Comparison of ENCODE assay signal across 16 cellular contexts in the genomic region with DNA sequence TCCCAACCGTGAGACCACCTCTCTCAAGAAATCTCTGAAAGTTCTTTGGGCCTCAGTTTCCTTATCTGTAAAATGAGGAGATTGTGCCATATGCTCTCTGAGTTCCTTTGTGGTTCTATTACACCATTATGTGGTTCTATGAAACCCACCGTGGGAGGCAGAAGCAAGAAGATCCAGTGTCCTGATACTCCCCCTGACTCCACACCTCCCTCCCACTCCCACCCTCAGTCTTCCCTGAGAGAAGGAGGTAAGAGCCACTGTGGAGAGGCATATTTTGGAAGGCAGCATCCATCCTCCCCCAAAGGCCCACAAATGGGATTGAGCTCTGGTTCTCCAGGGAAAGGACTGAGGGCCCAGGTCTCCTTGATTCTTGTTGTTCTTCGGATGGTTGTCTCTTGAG. TPM values are rescaled to one million over a fixed set of nuclear protein-coding genes. Genes with fewer than 3 reads are reported as not detected.
DNase-seq lines count a peak whose midpoint lies in the region; ATAC-seq and TF ChIP-seq lines count a peak whose summit lies in the region.
"Had no signal": no experiment of that assay in that cellular context is flagged by ENCODE, and none has a peak within 500 bp of the region (broad histone marks: within the 10 kb centered on the region; RNA-seq: fewer than 3 reads in every experiment).

No MANE protein-coding gene starts in this region.

- peak overlapping the region; percentile 29 for H3K27ac Mint-ChIP-seq in stimulated activated effector memory CD8-positive, alpha-beta T cell treated with anti-CD3 and anti-CD28 coated beads, Interleukin-12 subunit alpha, Interleukin-12 subunit beta, amount 100 ng/mL, for 72 hours
- H3K27ac Mint-ChIP-seq: H9 had no signal

- H3K36me3 ChIP-seq in DOHH2 (ENCODE audit: control insufficient read depth, low read length): no peaks in the 10 kb centered on the region
- no peaks in the 10 kb centered on the region for H3K36me3 ChIP-seq in Panc1 (ENCODE audit: control insufficient read depth, insufficient read depth, low read length)
- H3K36me3 ChIP-seq in ovary: no peaks in the 10 kb centered on the region
- H3K36me3 ChIP-seq: Peyer's patch had no signal

- ATAC-seq in Panc1: no peak
- no peak for ATAC-seq in stimulated activated effector memory CD8-positive, alpha-beta T cell treated with anti-CD3 and anti-CD28 coated beads, Interleukin-12 subunit alpha, Interleukin-12 subunit beta, amount 100 ng/mL, for 72 hours
- no peak for ATAC-seq in HG02970 (IDR thresholded peaks at IDR 0.05; ENCODE audit: low FRiP score, unreplicated experiment)
- ATAC-seq in HG03135 (IDR thresholded peaks at IDR 0.05; ENCODE audit: unreplicated experiment): no peak

- TF ChIP-seq EP300 in ovary (IDR thresholded peaks at IDR 0.05): no peak

- intact Hi-C loops in Panc1 (cut with micrococcal nuclease; ENCODE audit: unreplicated experiment) (no loop called here), ovary (cut with DNase I) (loop anchor here in 1 of 4 donors (5.0 kb wide), 1 partner anchor 48 kb away; a partner anchor contains a TSS)

- BruUV-seq in Panc1 (replicated peaks; lab: Mats Ljungman, UMichigan): no TSS peak

- WGBS in ovary, 3 donors: 76 to 87% (median 77%) methylated on average over 3 of the region's 3 CpGs

- H3K4me2 ChIP-seq in DOHH2 (ENCODE audit: low read length): peak overlapping the region; percentile 20; the same call in 1 of the 2 replicates

- H3K4me3 ChIP-seq in DOHH2 (ENCODE audit: low read length) (no peak overlapping the region), Panc1 (ENCODE audit: low read depth in 2 of 2, low read length in 2 of 2) (no peak overlapping the region), ovary (no peak overlapping the region)
- H3K4me3 ChIP-seq: Peyer's patch had no signal

- H3K79me2 ChIP-seq in DOHH2 (ENCODE audit: control insufficient read depth, low read length): no peaks in the 10 kb centered on the region

- POLR2A ChIA-PET in Panc1 (lab: Charles Lee): interaction anchor here (0.6 kb wide), 1 partner anchor 12 kb away, joined by 4 read pairs; no protein-coding TSS in a partner anchor

- no peak for DNase-seq in Panc1 (ENCODE audit: low read depth, low spot score)
- DNase-seq in islet precursor cell: peak; percentile 25
- no peak for DNase-seq in stimulated activated effector memory CD8-positive, alpha-beta T cell treated with anti-CD3 and anti-CD28 coated beads, Interleukin-12 subunit alpha, Interleukin-12 subunit beta, amount 100 ng/mL, for 72 hours (ENCODE audit: low spot score in 2 of 2)
- no peak for DNase-seq in ovary
- DNase-seq in RPMI8226: no peak
- DNase-seq: H9, NCI-H1092, NCI-H187, NCI-H69, Peyer's patch, SHP77 treated with DMSO at 0.1 percent for 48 hours had no signal

- peaks cover 22% of the 10 kb centered on the region for H3K4me1 Mint-ChIP-seq in stimulated activated effector memory CD8-positive, alpha-beta T cell treated with anti-CD3 and anti-CD28 coated beads, Interleukin-12 subunit alpha, Interleukin-12 subunit beta, amount 100 ng/mL, for 72 hours

- no peak overlapping the region for H3K27ac ChIP-seq in DOHH2 (ENCODE audit: low read depth, low read length)
- H3K27ac ChIP-seq in Panc1 (ENCODE audit: low read length): peak overlapping the region; percentile 17; the same call in 1 of the 2 replicates
- no peak overlapping the region for H3K27ac ChIP-seq in ovary

- no peak overlapping the region for H3K4me3 Mint-ChIP-seq in stimulated activated effector memory CD8-positive, alpha-beta T cell treated with anti-CD3 and anti-CD28 coated beads, Interleukin-12 subunit alpha, Interleukin-12 subunit beta, amount 100 ng/mL, for 72 hours
- H3K4me3 Mint-ChIP-seq: H9 had no signal

- in situ Hi-C loops in Panc1 (cut with HindIII; ENCODE audit: low pct_unique_long_range_greater_than_20kb, low sequenced_read_pairs): no loop called here

- no peaks in the 10 kb centered on the region for H3K9me3 Mint-ChIP-seq in stimulated activated effector memory CD8-positive, alpha-beta T cell treated with anti-CD3 and anti-CD28 coated beads, Interleukin-12 subunit alpha, Interleukin-12 subunit beta, amount 100 ng/mL, for 72 hours
- H3K9me3 Mint-ChIP-seq: H9 had no signal

- no peaks in the 10 kb centered on the region for H3F3A ChIP-seq in DOHH2 (ENCODE audit: control insufficient read depth, insufficient read depth)

- no peaks in the 10 kb centered on the region for H3K9me3 ChIP-seq in DOHH2 (ENCODE audit: control insufficient read depth, insufficient read depth, low read length)
- no peaks in the 10 kb centered on the region for H3K9me3 ChIP-seq in Panc1 (ENCODE audit: control insufficient read depth, insufficient read depth, low read depth, low read length)
- H3K9me3 ChIP-seq in ovary: no peaks in the 10 kb centered on the region
- H3K9me3 ChIP-seq: Peyer's patch had no signal

- no peaks in the 10 kb centered on the region for H4K20me1 ChIP-seq in DOHH2 (ENCODE audit: control insufficient read depth, insufficient read depth, low read depth, low read length)

- H3K27me3 ChIP-seq in DOHH2 (ENCODE audit: control insufficient read depth, low read length) (no peaks in the 10 kb centered on the region), Panc1 (ENCODE audit: control insufficient read depth, insufficient read depth, low read length) (no peaks in the 10 kb centered on the region), ovary (no peaks in the 10 kb centered on the region)
- H3K27me3 ChIP-seq: Peyer's patch had no signal

- no peak for TF ChIP-seq CTCF in DOHH2 (IDR thresholded peaks at IDR 0.05; ENCODE audit: low read depth, low read length, poor library complexity, severe bottlenecking)
- TF ChIP-seq CTCF in Panc1 (IDR thresholded peaks at IDR 0.05): no peak
- TF ChIP-seq CTCF in ovary (IDR thresholded peaks at IDR 0.05): no peak

- no peaks in the 10 kb centered on the region for H3K36me3 Mint-ChIP-seq in stimulated activated effector memory CD8-positive, alpha-beta T cell treated with anti-CD3 and anti-CD28 coated beads, Interleukin-12 subunit alpha, Interleukin-12 subunit beta, amount 100 ng/mL, for 72 hours

- TF ChIP-seq POLR2A in ovary (IDR thresholded peaks at IDR 0.05): no peak

- peaks cover 12% of the 10 kb centered on the region for H3K4me1 ChIP-seq in DOHH2 (ENCODE audit: control insufficient read depth, low read length)
- H3K4me1 ChIP-seq in Panc1 (ENCODE audit: control insufficient read depth, insufficient read depth, low read length): peaks cover 2% of the 10 kb centered on the region; the same call in 1 of the 2 replicates
- H3K4me1 ChIP-seq in ovary (ENCODE audit: insufficient read depth): no peaks in the 10 kb centered on the region

- CTCF ChIA-PET in Panc1 (lab: Charles Lee): interaction anchor here (0.6 to 2.0 kb wide), 5 partner anchors 13 to 52 kb away, joined by 3 to 16 read pairs (median 4); a partner anchor contains a TSS

- H3K9me2 ChIP-seq in DOHH2 (replicated peaks; ENCODE audit: control insufficient read depth, low read length): no peaks in the 10 kb centered on the region

RNA-seq across cellular contexts. Expression of a gene that starts 12.0 kb away (rescaled TPM):
- 87.0 TPM for total RNA-seq in Panc1 (2021; ENCODE audit: unreplicated experiment)
- 90.6 TPM for polyA plus RNA-seq in Panc1 (2012; ENCODE audit: insufficient read length)
- total RNA-seq in ovary: 100 to 1,000 TPM in 1 of 7 donors, 10 to 100 TPM in 6; 41.0 to 221 (median 63.3) TPM
- 100 to 1,000 TPM in 1 of 2 donors, 10 to 100 TPM in 1; 36.3 to 108 TPM for polyA plus RNA-seq in ovary

RNA-seq across cellular contexts. Expression of a gene that starts 30.4 kb away (rescaled TPM):
- total RNA-seq in Panc1 (2021; ENCODE audit: unreplicated experiment) (252 TPM), ovary (100 to 1,000 TPM; 261 to 496 (median 272) TPM)
- polyA plus RNA-seq in Panc1 (2012; ENCODE audit: insufficient read length): 250 TPM
- polyA plus RNA-seq in ovary: 100 to 1,000 TPM; 465 to 601 TPM

RNA-seq across cellular contexts. Expression of a gene that starts 48.9 kb away (rescaled TPM):
- 8.0 TPM for total RNA-seq in Panc1 (2021; ENCODE audit: unreplicated experiment)
- polyA plus RNA-seq in Panc1 (2012; ENCODE audit: insufficient read length): 12.6 TPM
- not detected for total RNA-seq in ovary
- not detected for polyA plus RNA-seq in ovary
- total RNA-seq: H9 had no signal
- polyA plus RNA-seq: AG04450, BJ had no signal

RNA-seq across cellular contexts. Expression of a gene that starts 56.1 kb away (rescaled TPM):
- total RNA-seq in Panc1 (2021; ENCODE audit: unreplicated experiment) (80.4 TPM), ovary (10 to 100 TPM; 38.1 to 61.1 (median 46.4) TPM)
- polyA plus RNA-seq in Panc1 (2012; ENCODE audit: insufficient read length): 33.3 TPM
- 10 to 100 TPM; 35.4 to 47.1 TPM for polyA plus RNA-seq in ovary
